8 cellular contexts compared by ENCODE assay signal in the genomic region with DNA sequence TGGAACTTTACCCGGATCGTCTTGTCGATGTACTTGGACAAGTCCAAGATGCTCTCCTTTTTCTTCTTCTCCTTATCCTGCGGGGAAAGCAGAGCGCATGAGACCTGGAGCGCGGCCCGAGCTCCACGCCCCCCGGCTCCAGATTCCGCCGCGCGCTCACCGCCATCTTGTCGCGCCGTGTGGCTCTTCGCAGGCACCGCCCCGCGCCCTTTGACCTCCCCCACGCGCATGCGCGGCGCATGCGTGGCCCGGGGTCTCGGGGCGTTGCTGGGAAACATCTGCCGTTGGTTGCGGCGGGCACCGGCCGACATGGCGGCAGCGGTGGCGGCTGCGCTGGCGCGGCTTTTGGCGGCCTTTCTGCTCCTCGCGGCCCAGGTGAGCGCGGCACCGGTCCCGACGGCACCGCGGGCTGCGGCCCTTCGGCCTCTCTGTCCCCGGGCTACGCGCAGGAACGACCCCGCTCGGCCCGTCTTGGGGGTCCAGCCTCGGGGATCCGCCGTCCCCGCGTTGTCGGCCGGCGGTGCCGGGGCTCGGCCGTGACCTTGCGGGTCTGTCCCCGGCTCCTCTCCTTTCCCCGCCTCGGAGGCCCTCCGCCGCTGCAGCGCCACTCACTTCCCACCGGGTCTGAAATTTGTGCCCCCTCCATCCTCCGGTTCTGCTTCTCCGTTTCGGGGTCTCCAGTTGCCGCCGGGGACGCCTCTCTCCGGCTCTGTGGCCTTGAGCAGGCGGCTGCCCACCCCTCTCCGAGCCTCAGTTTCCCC. TPM values are rescaled to one million over a fixed set of nuclear protein-coding genes. Genes with fewer than 3 reads are reported as not detected.
DNase-seq lines count a peak whose midpoint lies in the region; ATAC-seq and TF ChIP-seq lines count a peak whose summit lies in the region.

A gene (minus strand): TSS at position 186 of the 761 bp plus-strand sequence. CDS start 20 bp downstream, at position 166.
A gene with protein sequence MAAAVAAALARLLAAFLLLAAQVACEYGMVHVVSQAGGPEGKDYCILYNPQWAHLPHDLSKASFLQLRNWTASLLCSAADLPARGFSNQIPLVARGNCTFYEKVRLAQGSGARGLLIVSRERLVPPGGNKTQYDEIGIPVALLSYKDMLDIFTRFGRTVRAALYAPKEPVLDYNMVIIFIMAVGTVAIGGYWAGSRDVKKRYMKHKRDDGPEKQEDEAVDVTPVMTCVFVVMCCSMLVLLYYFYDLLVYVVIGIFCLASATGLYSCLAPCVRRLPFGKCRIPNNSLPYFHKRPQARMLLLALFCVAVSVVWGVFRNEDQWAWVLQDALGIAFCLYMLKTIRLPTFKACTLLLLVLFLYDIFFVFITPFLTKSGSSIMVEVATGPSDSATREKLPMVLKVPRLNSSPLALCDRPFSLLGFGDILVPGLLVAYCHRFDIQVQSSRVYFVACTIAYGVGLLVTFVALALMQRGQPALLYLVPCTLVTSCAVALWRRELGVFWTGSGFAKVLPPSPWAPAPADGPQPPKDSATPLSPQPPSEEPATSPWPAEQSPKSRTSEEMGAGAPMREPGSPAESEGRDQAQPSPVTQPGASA (plus strand): TSS at position 284 of the 761 bp plus-strand sequence. CDS start 26 bp downstream, at position 310.

- H3K27ac Mint-ChIP-seq in HFFc6: peak within 1 kb of the TSS; percentile 99
- H3K27ac Mint-ChIP-seq in type B pancreatic cell: peak within 1 kb of the TSS; percentile 100

- intact Hi-C loops in T-helper 1 cell treated with Interleukin-12 subunit alpha and Interleukin-12 subunit beta and Interleukin-4 antibody, amounts not matched to agents 30 ng/mL and 1 ng/mL, for 36 hours (cut with micrococcal nuclease): loop anchor here (1.0 to 5.0 kb wide), 2 partner anchors 56 to 177 kb away; a partner anchor contains a TSS
- intact Hi-C loops in adrenal gland (cut with DNase I): no loop called here
- intact Hi-C loops in heart right ventricle (cut with DNase I): no loop called here
- intact Hi-C loops in posterior vena cava (cut with DNase I): no loop called here

- H3K36me3 ChIP-seq in ES-I3 (ENCODE audit: insufficient read depth, low read length): no peaks in the 10 kb centered on the region
- H3K36me3 ChIP-seq in adrenal gland (replicated peaks in 1 of 2): peaks cover 0 to 17% of the 10 kb centered on the region in 2 donors
- H3K36me3 ChIP-seq in heart right ventricle: peaks cover 0 to 30% (median 0%) of the 10 kb centered on the region in 9 donors

- peak; percentile 73 for DNase-seq in HFFc6
- DNase-seq in NCI-H1417 (lab: John Stamatoyannopoulos, UW): peak; percentile 94 to 97 (median 96)
- DNase-seq in adrenal gland: peak; percentile 86 to 94 (median 90)
- peak; percentile 90 to 93 for DNase-seq in heart right ventricle
- peak; percentile 97 for DNase-seq in posterior vena cava (ENCODE audit: low spot score)
- DNase-seq in type B pancreatic cell (ENCODE audit: extremely low spot score, unreplicated experiment): peak; percentile 96

- H3K4me3 Mint-ChIP-seq in HFFc6 (peak within 1 kb of the TSS; percentile 100), type B pancreatic cell (peak within 1 kb of the TSS; percentile 97)

- 0 to 1% (median 0%) methylated on average over 34 to 89 of the region's 89 CpGs for WGBS in adrenal gland, 4 donors
- 0% methylated on average over 80 to 89 of the region's 89 CpGs for WGBS in heart right ventricle, 2 donors

- peak; percentile 88 to 98 (median 96) for ATAC-seq in heart right ventricle

- H3K27me3 ChIP-seq in adrenal gland (no peaks in the 10 kb centered on the region), heart right ventricle (no peaks in the 10 kb centered on the region)

- peaks cover 36% of the 10 kb centered on the region for H3K4me1 Mint-ChIP-seq in HFFc6 (ENCODE audit: low read depth)
- H3K4me1 Mint-ChIP-seq in type B pancreatic cell (ENCODE audit: unreplicated experiment): peaks cover 42% of the 10 kb centered on the region

- H3K27me3 Mint-ChIP-seq in HFFc6 (ENCODE audit: insufficient read depth) (peaks cover 7% of the 10 kb centered on the region; the same call in 1 of the 2 replicates), type B pancreatic cell (no peaks in the 10 kb centered on the region)

- peak within 1 kb of the TSS; percentile 98 for H3K9ac ChIP-seq in ES-I3 (ENCODE audit: low read depth, low read length)

- peaks cover 25% of the 10 kb centered on the region for H3K36me3 Mint-ChIP-seq in HFFc6 (ENCODE audit: low read depth)
- no peaks in the 10 kb centered on the region for H3K36me3 Mint-ChIP-seq in type B pancreatic cell

- TF ChIP-seq CTCF in HFFc6 (IDR thresholded peaks at IDR 0.05) (no peak), adrenal gland (IDR thresholded peaks at IDR 0.05) (no peak), heart right ventricle (IDR thresholded peaks at IDR 0.05) (no peak), type B pancreatic cell (conservative IDR thresholded peaks at IDR 0.05) (no peak)

- H3K27ac ChIP-seq in adrenal gland: peak within 1 kb of the TSS in 4 of 5 donors; percentile 10 to 61 (median 32)
- H3K27ac ChIP-seq in heart right ventricle: peak within 1 kb of the TSS; percentile 35 to 93 (median 84)

- H3K4me3 ChIP-seq in adrenal gland (peak within 1 kb of the TSS; percentile 55 to 95 (median 80)), heart right ventricle (peak within 1 kb of the TSS; percentile 71 to 100 (median 96))

- TF ChIP-seq POLR2A in adrenal gland (IDR thresholded peaks at IDR 0.05): peak; percentile 14 to 30

- H3K9me3 Mint-ChIP-seq in HFFc6 (no peaks in the 10 kb centered on the region), type B pancreatic cell (no peaks in the 10 kb centered on the region)

- no peaks in the 10 kb centered on the region for H3K9me3 ChIP-seq in ES-I3 (ENCODE audit: control insufficient read depth, insufficient read depth, low read length)
- H3K9me3 ChIP-seq in adrenal gland (replicated peaks in 1 of 3): no peaks in the 10 kb centered on the region
- no peaks in the 10 kb centered on the region for H3K9me3 ChIP-seq in heart right ventricle

- H3K4me1 ChIP-seq in ES-I3 (ENCODE audit: insufficient read depth, low read length): peaks cover 9% of the 10 kb centered on the region
- H3K4me1 ChIP-seq in adrenal gland (replicated peaks in 1 of 2): peaks cover 17 to 27% of the 10 kb centered on the region in 2 donors
- peaks cover 23 to 58% (median 51%) of the 10 kb centered on the region in 9 donors for H3K4me1 ChIP-seq in heart right ventricle

RNA-seq across cellular contexts. Expression of the first gene that starts in this region (rescaled TPM):
- total RNA-seq in HFFc6 (2021; fragmentation: NEBNext Ultra II Directional; extraction: Animal tissue kit (Norgen Biotek cat#: 25700)): 100 to 1,000 TPM in 5 of 6 experiments, 10 to 100 TPM in 1; 92.1 to 137 (median 118) TPM
- 119 and 122 TPM in 2 replicates for total RNA-seq in T-helper 1 cell treated with Interleukin-12 subunit alpha and Interleukin-12 subunit beta and Interleukin-4 antibody, amounts not matched to agents 30 ng/mL and 1 ng/mL, for 36 hours
- 100 to 1,000 TPM in 3 of 8 donors, 10 to 100 TPM in 5; 50.5 to 122 (median 67.5) TPM for total RNA-seq in adrenal gland
- polyA plus RNA-seq in adrenal gland: 100 to 1,000 TPM in 2 of 3 donors, 10 to 100 TPM in 1; 24.1 to 355 (median 341) TPM
- 10 to 100 TPM; 29.0 to 48.6 (median 35.2) TPM for total RNA-seq in heart right ventricle
- polyA plus RNA-seq in heart right ventricle: 100 to 1,000 TPM; 209 to 277 TPM
- total RNA-seq in posterior vena cava: 10 to 100 TPM; 46.2 to 50.5 TPM
- 125 and 134 TPM in 2 replicates for total RNA-seq in type B pancreatic cell (ENCODE audit: low replicate concordance)

RNA-seq across cellular contexts. Expression of the second gene that starts in this region (rescaled TPM):
- total RNA-seq in HFFc6 (2021; fragmentation: NEBNext Ultra II Directional; extraction: Animal tissue kit (Norgen Biotek cat#: 25700)): 10 to 100 TPM; 32.9 to 41.8 (median 33.9) TPM
- total RNA-seq in T-helper 1 cell treated with Interleukin-12 subunit alpha and Interleukin-12 subunit beta and Interleukin-4 antibody, amounts not matched to agents 30 ng/mL and 1 ng/mL, for 36 hours: 81.9 and 88.7 TPM in 2 replicates
- total RNA-seq in adrenal gland (10 to 100 TPM; 18.7 to 71.0 (median 31.6) TPM), heart right ventricle (10 to 100 TPM; 18.7 to 34.1 (median 21.2) TPM), posterior vena cava (10 to 100 TPM; 20.7 to 36.9 TPM), type B pancreatic cell (ENCODE audit: low replicate concordance) (131 and 149 TPM in 2 replicates)
- polyA plus RNA-seq in adrenal gland (100 to 1,000 TPM in 1 of 3 donors, 10 to 100 TPM in 1, 1 to 10 TPM in 1; 3.9 to 208 (median 72.9) TPM), heart right ventricle (10 to 100 TPM; 17.8 to 69.7 TPM)

Comparison
In these comparisons a context has a peak if more than half of its experiments do, and no peak if none do; other contexts are left out.
1. Peak in every context shown above with its lines: DNase-seq, ATAC-seq, H3K4me3 ChIP-seq and H3K27ac ChIP-seq.